ENCODE assay signal across 15 cellular contexts in genomic region chr1:202834771-202835547, GRCh38. TPM values are rescaled to one million over a fixed set of nuclear protein-coding genes. Genes with fewer than 3 reads are reported as not detected.
DNase-seq lines count a peak whose midpoint lies in the region; ATAC-seq and TF ChIP-seq lines count a peak whose summit lies in the region.
"Had no signal": no experiment of that assay in that cellular context is flagged by ENCODE, and none has a peak within 500 bp of the region (broad histone marks: within the 10 kb centered on the region; RNA-seq: fewer than 3 reads in every experiment).

No MANE protein-coding gene starts in this region.

- no peaks in the 10 kb centered on the region for H3K4me1 ChIP-seq in mucosa of descending colon (ENCODE audit: low read depth)
- H3K4me1 ChIP-seq: esophagus muscularis mucosa had no signal

- no peak for ATAC-seq in mucosa of descending colon

- H3K36me3 Mint-ChIP-seq in activated T-helper 1 cell treated with anti-CD3 and anti-CD28 coated beads, Interleukin-12 subunit alpha, Interleukin-12 subunit beta, Interleukin-2, Interleukin-4 antibody, amounts not matched to agents 30 ng/mL and 10 ng/mL and 1 ng/mL, durations not matched to agents 14 hours and 24 hours and 36 hours (ENCODE audit: low read depth): peaks cover 4% of the 10 kb centered on the region
- no peaks in the 10 kb centered on the region for H3K36me3 Mint-ChIP-seq in immature natural killer cell

- DNase-seq in stimulated activated naive CD4-positive, alpha-beta T cell treated with Interleukin-2 at 50 U/mL for 16 hours (lab: John Stamatoyannopoulos, UW): peak; percentile 19
- no peak for DNase-seq in stimulated activated naive CD4-positive, alpha-beta T cell (lab: John Stamatoyannopoulos, UW)
- peak; percentile 25 for DNase-seq in activated T-helper 1 cell treated with anti-CD3 and anti-CD28 coated beads, Interleukin-12 subunit alpha, Interleukin-12 subunit beta, Interleukin-2, Interleukin-4 antibody, amounts not matched to agents 30 ng/mL and 10 ng/mL and 1 ng/mL, durations not matched to agents 14 hours and 24 hours and 36 hours (ENCODE audit: low spot score)
- DNase-seq in immature natural killer cell (no peak), ureter (ENCODE audit: low spot score) (peak; percentile 56), mucosa of descending colon (no peak), DMS 273 (lab: John Stamatoyannopoulos, UW; ENCODE audit: unreplicated experiment) (no peak), GF-D8 (lab: John Stamatoyannopoulos, UW) (no peak)
- DNase-seq: activated CD8-positive, alpha-beta memory T cell treated with anti-CD3 and anti-CD28 coated beads, Interleukin-2, amount 50 U/mL, for 48 hours; EL; NCI-H226; OCI-M1; ovary had no signal

- no peak for TF ChIP-seq CTCF in mucosa of descending colon (IDR thresholded peaks at IDR 0.05)

- H3K27ac Mint-ChIP-seq in activated T-helper 1 cell treated with anti-CD3 and anti-CD28 coated beads, Interleukin-12 subunit alpha, Interleukin-12 subunit beta, Interleukin-2, Interleukin-4 antibody, amounts not matched to agents 30 ng/mL and 10 ng/mL and 1 ng/mL, durations not matched to agents 14 hours and 24 hours and 36 hours: peak overlapping the region; percentile 82
- H3K27ac Mint-ChIP-seq in immature natural killer cell: peak overlapping the region in 4 of 6 donors; percentile 7 to 62 (median 46)

- peaks cover 71% of the 10 kb centered on the region for H3K4me1 Mint-ChIP-seq in activated T-helper 1 cell treated with anti-CD3 and anti-CD28 coated beads, Interleukin-12 subunit alpha, Interleukin-12 subunit beta, Interleukin-2, Interleukin-4 antibody, amounts not matched to agents 30 ng/mL and 10 ng/mL and 1 ng/mL, durations not matched to agents 14 hours and 24 hours and 36 hours (ENCODE audit: low read depth)
- H3K4me1 Mint-ChIP-seq in immature natural killer cell: peaks cover 33 to 36% of the 10 kb centered on the region in 2 donors

- no peak overlapping the region for H3K4me3 ChIP-seq in mucosa of descending colon
- H3K4me3 ChIP-seq: esophagus muscularis mucosa, lung, ovary had no signal

- no peaks in the 10 kb centered on the region for H3K36me3 ChIP-seq in mucosa of descending colon (ENCODE audit: low read depth)
- H3K36me3 ChIP-seq: esophagus muscularis mucosa, ovary had no signal

- no peaks in the 10 kb centered on the region for H3K9me3 ChIP-seq in mucosa of descending colon
- H3K9me3 ChIP-seq: esophagus muscularis mucosa, ovary had no signal

- intact Hi-C loops in activated T-helper 1 cell treated with anti-CD3 and anti-CD28 coated beads, Interleukin-12 subunit alpha, Interleukin-12 subunit beta, Interleukin-2, Interleukin-4 antibody, amounts not matched to agents 30 ng/mL and 10 ng/mL and 1 ng/mL, durations not matched to agents 14 hours and 24 hours and 36 hours (cut with micrococcal nuclease): loop anchor here (2.0 to 5.0 kb wide), 4 partner anchors 24 to 54 kb away; partner anchors contain the start of genes PCAT6 and RABIF
- intact Hi-C loops in mucosa of descending colon (cut with DNase I, micrococcal nuclease): no loop called here

- no peaks in the 10 kb centered on the region for H3K27me3 Mint-ChIP-seq in activated T-helper 1 cell treated with anti-CD3 and anti-CD28 coated beads, Interleukin-12 subunit alpha, Interleukin-12 subunit beta, Interleukin-2, Interleukin-4 antibody, amounts not matched to agents 30 ng/mL and 10 ng/mL and 1 ng/mL, durations not matched to agents 14 hours and 24 hours and 36 hours (ENCODE audit: insufficient read depth)
- peaks cover 0 to 4% (median 1%) of the 10 kb centered on the region in 3 donors for H3K27me3 Mint-ChIP-seq in immature natural killer cell (ENCODE audit: low read depth in 3 of 3)

- peak overlapping the region; percentile 63 for H3K4me3 Mint-ChIP-seq in activated T-helper 1 cell treated with anti-CD3 and anti-CD28 coated beads, Interleukin-12 subunit alpha, Interleukin-12 subunit beta, Interleukin-2, Interleukin-4 antibody, amounts not matched to agents 30 ng/mL and 10 ng/mL and 1 ng/mL, durations not matched to agents 14 hours and 24 hours and 36 hours
- peak overlapping the region in 3 of 5 donors; percentile 9 to 27 (median 18) for H3K4me3 Mint-ChIP-seq in immature natural killer cell

- no peaks in the 10 kb centered on the region for H3K9me3 Mint-ChIP-seq in activated T-helper 1 cell treated with anti-CD3 and anti-CD28 coated beads, Interleukin-12 subunit alpha, Interleukin-12 subunit beta, Interleukin-2, Interleukin-4 antibody, amounts not matched to agents 30 ng/mL and 10 ng/mL and 1 ng/mL, durations not matched to agents 14 hours and 24 hours and 36 hours
- H3K9me3 Mint-ChIP-seq in immature natural killer cell: no peaks in the 10 kb centered on the region

RNA-seq across cellular contexts. Expression of gene PCAT6, which starts 24.2 kb away (rescaled TPM):
- total RNA-seq in activated T-helper 1 cell treated with anti-CD3 and anti-CD28 coated beads, Interleukin-12 subunit alpha, Interleukin-12 subunit beta, Interleukin-2, Interleukin-4 antibody, amounts not matched to agents 30 ng/mL and 10 ng/mL and 1 ng/mL, durations not matched to agents 14 hours and 24 hours and 36 hours: 1.1 and 1.7 TPM in 2 replicates
- under 1 TPM in 1 of 3 donors, not detected in 2; 0.73 TPM for polyA plus RNA-seq in immature natural killer cell
- 2.6 TPM for total RNA-seq in ureter
- total RNA-seq in mucosa of descending colon: 1 to 10 TPM in 2 of 3 donors, under 1 TPM in 1; 0.69 to 1.3 (median 1.0) TPM
- total RNA-seq: esophagus muscularis mucosa had no signal

RNA-seq across cellular contexts. Expression of gene KDM5B, which starts 26.7 kb away (rescaled TPM):
- 102 and 113 TPM in 2 replicates for total RNA-seq in activated T-helper 1 cell treated with anti-CD3 and anti-CD28 coated beads, Interleukin-12 subunit alpha, Interleukin-12 subunit beta, Interleukin-2, Interleukin-4 antibody, amounts not matched to agents 30 ng/mL and 10 ng/mL and 1 ng/mL, durations not matched to agents 14 hours and 24 hours and 36 hours
- polyA plus RNA-seq in immature natural killer cell: 10 to 100 TPM in 1 of 3 donors, 1 to 10 TPM in 2; 4.4 to 26.2 (median 8.7) TPM
- 139 TPM for total RNA-seq in ureter
- 10 to 100 TPM; 64.7 to 92.7 (median 68.1) TPM for total RNA-seq in mucosa of descending colon

RNA-seq across cellular contexts. Expression of gene RABIF, which starts 54.0 kb away (rescaled TPM):
- 11.8 and 13.4 TPM in 2 replicates for total RNA-seq in activated T-helper 1 cell treated with anti-CD3 and anti-CD28 coated beads, Interleukin-12 subunit alpha, Interleukin-12 subunit beta, Interleukin-2, Interleukin-4 antibody, amounts not matched to agents 30 ng/mL and 10 ng/mL and 1 ng/mL, durations not matched to agents 14 hours and 24 hours and 36 hours
- polyA plus RNA-seq in immature natural killer cell: 10 to 100 TPM; 24.5 to 35.8 (median 25.3) TPM
- total RNA-seq in ureter (6.9 TPM), mucosa of descending colon (10 to 100 TPM; 11.7 to 14.7 (median 11.9) TPM)

Comparison
In these comparisons a context has a peak if more than half of its experiments do, and no peak if none do; other contexts are left out.
1. DNase-seq: peak in stimulated activated naive CD4-positive, alpha-beta T cell treated with Interleukin-2 at 50 U/mL for 16 hours (single experiment), activated T-helper 1 cell treated with anti-CD3 and anti-CD28 coated beads, Interleukin-12 subunit alpha, Interleukin-12 subunit beta, Interleukin-2, Interleukin-4 antibody, amounts not matched to agents 30 ng/mL and 10 ng/mL and 1 ng/mL, durations not matched to agents 14 hours and 24 hours and 36 hours (single experiment) and ureter (single experiment); none in stimulated activated naive CD4-positive, alpha-beta T cell (0 of 6), immature natural killer cell (0 of 3), mucosa of descending colon (0 of 3), DMS 273 (single experiment) and GF-D8 (single experiment).